Comparison of ENCODE assay signal across 20 cellular contexts in the genomic region with DNA sequence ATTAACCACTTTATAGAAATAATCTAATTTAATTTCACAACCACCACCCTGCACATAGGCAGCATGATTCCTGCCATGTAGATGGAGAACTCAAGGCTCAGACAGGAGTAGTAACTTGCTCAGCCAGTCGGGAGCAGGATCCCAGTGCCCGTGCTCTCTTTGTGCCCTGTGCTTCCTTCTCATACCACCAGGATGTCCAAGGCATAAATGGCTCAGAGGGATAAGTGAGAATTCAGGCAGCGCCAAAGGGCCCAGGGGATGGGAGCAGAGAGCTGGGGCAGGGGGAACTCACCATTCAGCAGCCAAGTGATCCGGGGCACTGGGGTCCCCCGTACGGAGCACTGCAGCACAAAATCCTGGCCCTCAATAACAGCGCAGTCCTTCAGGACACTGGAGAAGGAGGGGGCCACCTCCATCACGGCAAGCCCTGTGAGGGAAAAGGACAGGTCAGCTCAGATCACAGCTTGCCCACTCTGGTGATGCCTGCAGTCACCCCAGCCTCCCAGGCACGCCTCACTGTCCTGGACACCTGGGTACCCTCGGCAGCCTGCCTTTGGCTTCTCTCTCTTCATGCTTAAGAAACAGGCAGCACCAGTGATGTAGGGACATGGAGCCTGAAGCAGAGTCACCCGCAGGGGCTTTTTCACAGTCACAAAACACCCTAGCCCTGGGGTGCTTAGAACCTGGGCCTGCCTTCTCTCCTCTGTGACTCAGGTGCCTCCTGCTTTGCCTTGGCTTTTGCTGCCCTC.
DNase-seq lines count a peak whose midpoint lies in the region; ATAC-seq and TF ChIP-seq lines count a peak whose summit lies in the region.
"Had no signal": no experiment of that assay in that cellular context is flagged by ENCODE, and none has a peak within 500 bp of the region (broad histone marks: within the 10 kb centered on the region; RNA-seq: fewer than 3 reads in every experiment).

No MANE protein-coding gene starts in this region.

- no peaks in the 10 kb centered on the region for H3K9me3 Mint-ChIP-seq in activated naive CD8-positive, alpha-beta T cell treated with anti-CD3 and anti-CD28 coated beads, Interleukin-2, amount 50 U/mL, for 24 hours
- H3K9me3 Mint-ChIP-seq in activated naive CD8-positive, alpha-beta T cell treated with anti-CD3 and anti-CD28 coated beads for 36 hours, result no peaks in the 10 kb centered on the region
- H3K9me3 Mint-ChIP-seq in WTC11, result no peaks in the 10 kb centered on the region
- H3K9me3 Mint-ChIP-seq: immature natural killer cell; nephron; stimulated activated naive CD8-positive, alpha-beta T cell treated with anti-CD3 and anti-CD28 coated beads, Interleukin-15, amount 100 ng/mL, for 72 hours had no signal

- peaks cover 4% of the 10 kb centered on the region for H3K36me3 ChIP-seq in thoracic aorta

- H3K4me3 ChIP-seq in fibroblast of villous mesenchyme (ENCODE audit: low read depth, low read length), result no peak overlapping the region
- H3K4me3 ChIP-seq in thoracic aorta, result no peak overlapping the region

- peaks cover 1% of the 10 kb centered on the region for H3K27me3 Mint-ChIP-seq in activated naive CD8-positive, alpha-beta T cell treated with anti-CD3 and anti-CD28 coated beads, Interleukin-2, amount 50 U/mL, for 24 hours
- peaks cover 7% of the 10 kb centered on the region for H3K27me3 Mint-ChIP-seq in activated naive CD8-positive, alpha-beta T cell treated with anti-CD3 and anti-CD28 coated beads for 36 hours
- H3K27me3 Mint-ChIP-seq in WTC11 (ENCODE audit: low read depth), result no peaks in the 10 kb centered on the region

- no peaks in the 10 kb centered on the region for H3K4me1 Mint-ChIP-seq in activated naive CD8-positive, alpha-beta T cell treated with anti-CD3 and anti-CD28 coated beads, Interleukin-2, amount 50 U/mL, for 24 hours
- H3K4me1 Mint-ChIP-seq in activated naive CD8-positive, alpha-beta T cell treated with anti-CD3 and anti-CD28 coated beads for 36 hours, result no peaks in the 10 kb centered on the region
- no peaks in the 10 kb centered on the region; the same call in 1 of the 2 replicates for H3K4me1 Mint-ChIP-seq in WTC11
- H3K4me1 Mint-ChIP-seq: immature natural killer cell; stimulated activated naive CD8-positive, alpha-beta T cell treated with anti-CD3 and anti-CD28 coated beads, Interleukin-15, amount 100 ng/mL, for 72 hours had no signal

- POLR2A ChIA-PET in WTC11 (lab: Charles Lee), result no interaction called here

- CTCF ChIA-PET in WTC11 (lab: Charles Lee), result interaction anchor here (0.8 to 1.1 kb wide), 3 partner anchors 53 to 83 kb away, joined by 3 to 4 read pairs (median 4); no protein-coding TSS in a partner anchor

- H3K4me1 ChIP-seq in thoracic aorta (ENCODE audit: control insufficient read depth in 1 of 2, low read depth in 2 of 2), result peaks cover 4 to 44% of the 10 kb centered on the region in 2 donors

- H3K27ac ChIP-seq in thoracic aorta, result peak overlapping the region; percentile 31 to 49

- no peaks in the 10 kb centered on the region for H3K27me3 ChIP-seq in thoracic aorta (replicated peaks; ENCODE audit: insufficient read depth)

- ATAC-seq in activated naive CD8-positive, alpha-beta T cell treated with anti-CD3 and anti-CD28 coated beads, Interleukin-2, amount 50 U/mL, for 24 hours, result peak; percentile 26
- ATAC-seq in WTC11, result peak; percentile 23; the same call in 1 of the 2 replicates
- ATAC-seq in thoracic aorta (ENCODE audit: insufficient number of reproducible peaks, low FRiP score, low read depth), result no peak
- ATAC-seq in GM21737 (IDR thresholded peaks at IDR 0.05; ENCODE audit: unreplicated experiment), result no peak
- ATAC-seq in GM21619 (IDR thresholded peaks at IDR 0.05; ENCODE audit: unreplicated experiment), result no peak
- ATAC-seq: stimulated activated naive CD8-positive, alpha-beta T cell treated with anti-CD3 and anti-CD28 coated beads, Interleukin-15, amount 100 ng/mL, for 72 hours had no signal

- no peaks in the 10 kb centered on the region for H3K36me3 Mint-ChIP-seq in activated naive CD8-positive, alpha-beta T cell treated with anti-CD3 and anti-CD28 coated beads, Interleukin-2, amount 50 U/mL, for 24 hours (ENCODE audit: low read depth)
- H3K36me3 Mint-ChIP-seq in activated naive CD8-positive, alpha-beta T cell treated with anti-CD3 and anti-CD28 coated beads for 36 hours, result no peaks in the 10 kb centered on the region
- H3K36me3 Mint-ChIP-seq in WTC11, result no peaks in the 10 kb centered on the region
- H3K36me3 Mint-ChIP-seq: immature natural killer cell had no signal

- no peak overlapping the region for H3K4me3 Mint-ChIP-seq in activated naive CD8-positive, alpha-beta T cell treated with anti-CD3 and anti-CD28 coated beads, Interleukin-2, amount 50 U/mL, for 24 hours
- H3K4me3 Mint-ChIP-seq in activated naive CD8-positive, alpha-beta T cell treated with anti-CD3 and anti-CD28 coated beads for 36 hours, result no peak overlapping the region
- H3K4me3 Mint-ChIP-seq in WTC11, result no peak overlapping the region
- H3K4me3 Mint-ChIP-seq: immature natural killer cell; nephron; stimulated activated naive CD8-positive, alpha-beta T cell treated with anti-CD3 and anti-CD28 coated beads, Interleukin-15, amount 100 ng/mL, for 72 hours had no signal

- no peak overlapping the region for H3K27ac Mint-ChIP-seq in activated naive CD8-positive, alpha-beta T cell treated with anti-CD3 and anti-CD28 coated beads, Interleukin-2, amount 50 U/mL, for 24 hours
- H3K27ac Mint-ChIP-seq in activated naive CD8-positive, alpha-beta T cell treated with anti-CD3 and anti-CD28 coated beads for 36 hours, result no peak overlapping the region
- no peak overlapping the region for H3K27ac Mint-ChIP-seq in WTC11
- H3K27ac Mint-ChIP-seq: immature natural killer cell; stimulated activated naive CD8-positive, alpha-beta T cell treated with anti-CD3 and anti-CD28 coated beads, Interleukin-15, amount 100 ng/mL, for 72 hours had no signal

- H3K9me3 ChIP-seq in thoracic aorta, result no peaks in the 10 kb centered on the region

- TF ChIP-seq CTCF in WTC11 (IDR thresholded peaks at IDR 0.05) (no peak), fibroblast of villous mesenchyme (IDR thresholded peaks at IDR 0.05; ENCODE audit: insufficient read depth, low read depth, low read length) (peak; percentile 26), thoracic aorta (IDR thresholded peaks at IDR 0.05) (peak; percentile 26)

- DNase-seq in activated naive CD8-positive, alpha-beta T cell treated with anti-CD3 and anti-CD28 coated beads, Interleukin-2, amount 50 U/mL, for 24 hours, result no peak
- DNase-seq in activated naive CD8-positive, alpha-beta T cell treated with anti-CD3 and anti-CD28 coated beads for 36 hours, result no peak
- DNase-seq in WTC11 (ENCODE audit: low spot score) (no peak), fibroblast of villous mesenchyme (ENCODE audit: low read depth) (no peak), thoracic aorta (ENCODE audit: low spot score) (no peak), GOT3 (lab: John Stamatoyannopoulos, UW) (no peak)
- DNase-seq: activated CD4-positive, alpha-beta T cell treated with anti-CD3 and anti-CD28 coated beads, Interleukin-2, amount 50 U/mL, for 48 hours; activated T-cell treated with anti-CD3 and anti-CD28 coated beads, Interleukin-2, amount 50 U/mL, for 48 hours; COR-L47; immature natural killer cell; Kasumi-1; mammary epithelial cell; NCI-H1436; NCI-H2227 treated with DMSO at 0.1 percent for 48 hours; SHP77 treated with DMSO at 0.1 percent for 48 hours; stimulated activated naive CD8-positive, alpha-beta T cell treated with anti-CD3 and anti-CD28 coated beads, Interleukin-15, amount 100 ng/mL, for 72 hours; T1000 had no signal

TF ChIP-seq in WTC11, 78 proteins besides CTCF, POLR2A, EP300 and RAD21 (continues in another document):
- TF ChIP-seq SMAD4 (CRISPR knock-in tag; IDR thresholded peaks at IDR 0.05) (no peak), FOXP1 (CRISPR knock-in tag; IDR thresholded peaks at IDR 0.05; ENCODE audit: borderline replicate concordance) (no peak), ZNF232 (CRISPR knock-in tag; IDR thresholded peaks at IDR 0.05) (no peak), ZNF317 (CRISPR knock-in tag; IDR thresholded peaks at IDR 0.05; ENCODE audit: borderline replicate concordance, low read depth) (no peak), OVOL2 (CRISPR knock-in tag; IDR thresholded peaks at IDR 0.05; ENCODE audit: borderline replicate concordance) (no peak)
- TF ChIP-seq, protein P1, sequence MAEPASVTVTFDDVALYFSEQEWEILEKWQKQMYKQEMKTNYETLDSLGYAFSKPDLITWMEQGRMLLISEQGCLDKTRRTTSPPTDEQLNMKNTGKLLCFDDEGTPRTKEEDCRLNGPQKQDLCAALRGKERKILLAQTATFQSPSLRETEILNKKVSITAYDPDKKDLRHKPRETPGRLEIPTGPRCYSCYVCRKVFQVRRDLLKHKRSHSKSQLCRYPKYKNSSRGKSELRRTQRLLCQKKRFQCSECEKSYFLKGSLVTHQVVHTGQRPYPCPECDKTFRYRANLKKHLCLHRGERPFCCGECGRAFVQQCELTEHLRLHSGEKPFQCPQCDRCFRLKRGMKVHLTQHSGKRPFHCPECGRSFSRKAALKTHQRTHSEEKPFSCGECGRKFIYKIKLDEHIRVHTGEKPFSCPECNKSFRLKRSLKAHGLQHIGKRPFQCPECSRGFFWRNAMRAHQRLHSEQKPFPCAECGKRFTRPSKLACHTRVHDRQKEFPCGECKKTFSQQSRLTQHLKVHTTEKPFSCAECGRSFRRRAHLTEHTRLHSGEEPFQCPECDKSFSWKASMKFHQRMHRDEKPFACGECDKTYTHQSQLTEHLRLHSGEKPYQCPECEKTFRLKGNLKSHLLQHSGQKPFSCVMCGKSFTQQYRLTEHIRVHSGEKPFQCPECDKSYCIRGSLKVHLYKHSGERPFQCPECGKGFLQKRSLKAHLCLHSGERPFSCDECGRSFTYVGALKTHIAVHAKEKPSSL (CRISPR knock-in tag; conservative IDR thresholded peaks at IDR 0.05), result no peak

Comparison
In these comparisons a context has a peak if more than half of its experiments do, and no peak if none do; other contexts are left out.
1. ATAC-seq: peak in activated naive CD8-positive, alpha-beta T cell treated with anti-CD3 and anti-CD28 coated beads, Interleukin-2, amount 50 U/mL, for 24 hours (single experiment) and WTC11 (single experiment); none in thoracic aorta (single experiment), GM21737 (single experiment) and GM21619 (single experiment).